Comparison of ENCODE assay signal across 10 cellular contexts in genomic region chr7:142298009-142298408, GRCh38. TPM values are rescaled to one million over a fixed set of nuclear protein-coding genes. Genes with fewer than 3 reads are reported as not detected.
DNase-seq lines count a peak whose midpoint lies in the region; ATAC-seq and TF ChIP-seq lines count a peak whose summit lies in the region.
"Had no signal": no experiment of that assay in that cellular context is flagged by ENCODE, and none has a peak within 500 bp of the region (broad histone marks: within the 10 kb centered on the region; RNA-seq: fewer than 3 reads in every experiment).

No MANE protein-coding gene starts in this region.

- H3K36me3 ChIP-seq in Caco-2 (ENCODE audit: control insufficient read depth, insufficient read depth, low read length): no peaks in the 10 kb centered on the region

- POLR2A ChIA-PET in Caco-2 (lab: Charles Lee): no interaction called here

- no peaks in the 10 kb centered on the region; the same call in 1 of the 2 replicates for H3K27me3 ChIP-seq in Caco-2 (replicated peaks; ENCODE audit: control insufficient read depth, insufficient read depth, low read length)

- CTCF ChIA-PET in Caco-2 (lab: Charles Lee): interaction anchor here (0.6 to 1.3 kb wide), 4 partner anchors 14 to 322 kb away, joined by 3 to 5 read pairs (median 3); no protein-coding TSS in a partner anchor

- H3K27me3 Mint-ChIP-seq in Caco-2 (ENCODE audit: insufficient read depth, unreplicated experiment) (peaks cover 25% of the 10 kb centered on the region), HFFc6 (ENCODE audit: insufficient read depth) (peaks cover 6% of the 10 kb centered on the region)

- H3K9me3 ChIP-seq in Caco-2: no peaks in the 10 kb centered on the region

- H3K27ac Mint-ChIP-seq in Caco-2 (ENCODE audit: unreplicated experiment): no peak overlapping the region
- no peak overlapping the region for H3K27ac Mint-ChIP-seq in HFFc6

- H3K9me3 Mint-ChIP-seq in Caco-2 (ENCODE audit: unreplicated experiment): no peaks in the 10 kb centered on the region
- no peaks in the 10 kb centered on the region for H3K9me3 Mint-ChIP-seq in HFFc6
- H3K9me3 Mint-ChIP-seq: naive thymus-derived CD8-positive, alpha-beta T cell had no signal

- BruUV-seq in Caco-2 (replicated peaks; lab: Mats Ljungman, UMichigan): no TSS peak

- H3K27ac ChIP-seq in VCaP: no peak overlapping the region

- H3K4me1 Mint-ChIP-seq in Caco-2 (ENCODE audit: low read depth, unreplicated experiment) (no peaks in the 10 kb centered on the region), HFFc6 (ENCODE audit: low read depth) (no peaks in the 10 kb centered on the region)

- no peaks in the 10 kb centered on the region for H3K36me3 Mint-ChIP-seq in Caco-2 (ENCODE audit: insufficient read depth, unreplicated experiment)
- no peaks in the 10 kb centered on the region for H3K36me3 Mint-ChIP-seq in HFFc6 (ENCODE audit: low read depth)
- H3K36me3 Mint-ChIP-seq: naive thymus-derived CD8-positive, alpha-beta T cell had no signal

- H3K4me1 ChIP-seq in Caco-2: no peaks in the 10 kb centered on the region

- no peak overlapping the region for H3K4me3 ChIP-seq in Caco-2 (ENCODE audit: low read depth, low read length)

- H3K4me3 Mint-ChIP-seq in Caco-2 (ENCODE audit: unreplicated experiment) (no peak overlapping the region), HFFc6 (no peak overlapping the region)

- DNase-seq in Caco-2 (peak in 1 of 2 experiments; percentile 19), HFFc6 (no peak), kidney tubule cell (ENCODE audit: low spot score) (peak; percentile 37), NCI-H1417 treated with DMSO at 0.1 percent for 48 hours (lab: John Stamatoyannopoulos, UW) (no peak)
- DNase-seq: foreskin fibroblast; naive thymus-derived CD8-positive, alpha-beta T cell had no signal

- intact Hi-C loops in Caco-2 (cut with micrococcal nuclease; ENCODE audit: unreplicated experiment): no loop called here

- ATAC-seq in HG02840 (IDR thresholded peaks at IDR 0.05; ENCODE audit: low FRiP score, unreplicated experiment): no peak
- ATAC-seq in GM18511 (IDR thresholded peaks at IDR 0.05; ENCODE audit: unreplicated experiment): no peak
- no peak for ATAC-seq in GM21576 (IDR thresholded peaks at IDR 0.05; ENCODE audit: unreplicated experiment)
- ATAC-seq: naive thymus-derived CD8-positive, alpha-beta T cell had no signal

- peak; percentile 31 to 46 for TF ChIP-seq CTCF in Caco-2 (IDR thresholded peaks at IDR 0.05; ENCODE audit: insufficient read depth in 1 of 2, low read depth in 1 of 2, low read length in 1 of 2, severe bottlenecking in 1 of 2, unreplicated experiment in 1 of 2)
- peak; percentile 49 for TF ChIP-seq CTCF in HFFc6 (IDR thresholded peaks at IDR 0.05)
- peak; percentile 41 for TF ChIP-seq CTCF in VCaP (conservative IDR thresholded peaks at IDR 0.05)

RNA-seq across cellular contexts. Expression of gene PRSS58, which starts 40.2 kb away (rescaled TPM):
- not detected in 2 replicates for total RNA-seq in Caco-2 (2022)
- not detected for total RNA-seq in HFFc6 (2021; fragmentation: NEBNext Ultra II Directional; extraction: Animal tissue kit (Norgen Biotek cat#: 25700))
- total RNA-seq: naive thymus-derived CD8-positive, alpha-beta T cell had no signal
